ENCODE assay signal across 1 cellular context in the genomic region with DNA sequence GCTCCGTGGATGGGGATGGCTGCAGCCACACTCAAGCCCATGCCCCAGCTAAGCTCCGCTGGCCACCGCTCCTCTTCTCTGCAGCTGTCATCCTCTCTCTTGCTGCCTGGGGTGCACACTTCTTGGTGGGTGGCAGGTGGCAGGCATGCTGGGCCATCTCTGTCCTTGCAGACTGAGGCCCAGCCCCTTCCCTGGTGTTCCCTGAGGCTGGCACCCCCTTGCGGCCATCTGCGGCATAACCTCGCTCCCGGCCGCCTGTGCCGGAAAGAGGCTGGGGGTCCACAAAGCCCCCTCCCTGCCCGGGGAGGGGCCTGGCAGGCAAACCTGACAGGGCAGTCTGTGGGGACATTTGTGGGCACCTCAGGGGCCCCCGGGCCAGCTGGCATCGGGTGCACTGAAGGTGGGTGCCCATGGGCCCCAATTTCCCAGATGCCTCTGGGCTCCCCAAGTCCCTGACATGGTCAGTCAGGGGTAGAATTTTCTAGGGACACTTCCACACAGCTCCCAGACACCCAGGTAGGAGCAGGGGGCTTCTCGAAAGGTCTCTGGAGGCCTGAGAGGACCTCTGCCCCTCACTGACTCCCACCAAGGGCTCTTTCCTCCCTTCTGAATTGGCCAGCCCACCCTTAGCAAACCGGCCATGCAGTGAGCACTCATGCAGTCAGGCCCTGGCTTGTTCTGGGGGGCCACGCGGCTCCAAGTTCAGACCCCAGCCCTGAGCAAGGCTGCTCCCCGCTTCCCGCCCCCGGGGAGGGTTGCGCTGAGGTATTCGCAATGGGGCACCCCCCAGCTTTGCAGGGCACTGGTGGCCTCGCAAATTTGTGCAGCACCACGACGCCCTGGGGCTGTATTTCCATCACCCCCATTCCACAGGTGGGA.
TF ChIP-seq lines count a peak whose summit lies in the region.

No MANE protein-coding gene starts in this region.

TF ChIP-seq in IMR-90, 13 proteins besides CTCF, POLR2A, EP300 and RAD21 (continued from another document):
- TF ChIP-seq ELK1 (IDR thresholded peaks at IDR 0.05; ENCODE audit: borderline replicate concordance, low read depth, low read length), result no peak
- TF ChIP-seq BHLHE40 (IDR thresholded peaks at IDR 0.05; ENCODE audit: low read depth, low read length), result no peak
- no peak for TF ChIP-seq FOS (IDR thresholded peaks at IDR 0.05; ENCODE audit: low read depth, low read length)
- no peak for TF ChIP-seq MAFK (IDR thresholded peaks at IDR 0.05; ENCODE audit: low read depth, low read length)
- TF ChIP-seq SMC3 (IDR thresholded peaks at IDR 0.05; ENCODE audit: low read depth, low read length), result no peak
- TF ChIP-seq CHD1 (IDR thresholded peaks at IDR 0.05; ENCODE audit: low read depth, low read length), result no peak
- TF ChIP-seq NFE2L2 (IDR thresholded peaks at IDR 0.05; ENCODE audit: low read depth, low read length), result no peak
- no peak for TF ChIP-seq MXI1 (IDR thresholded peaks at IDR 0.05; ENCODE audit: borderline replicate concordance, low read depth, low read length)
